Comparison of ENCODE assay signal across 27 cellular contexts in genomic region chr10:8294779-8295178, GRCh38.
"Had no signal": no experiment of that assay in that cellular context is flagged by ENCODE, and none has a peak within 500 bp of the region (broad histone marks: within the 10 kb centered on the region; RNA-seq: fewer than 3 reads in every experiment).

No MANE protein-coding gene starts in this region.

- H3K9me3 Mint-ChIP-seq: dendritic cell treated with granulocyte-macrophage colony-stimulating factor and Interleukin-4, amounts not matched to agents 40 ng/mL and 50 ng/mL, for 4 days; effector memory CD8-positive, alpha-beta T cell; endodermal cell; mesothelial cell of epicardium had no signal

- H3K27me3 ChIP-seq: colonic mucosa, gastrocnemius medialis had no signal

- FAIRE-seq: endometrium, islet of Langerhans, keratinocyte had no signal

- H3K27ac Mint-ChIP-seq: dendritic cell treated with granulocyte-macrophage colony-stimulating factor and Interleukin-4, amounts not matched to agents 40 ng/mL and 50 ng/mL, for 4 days; endodermal cell; mesothelial cell of epicardium had no signal

- H3K4me3 ChIP-seq: colonic mucosa, esophagus squamous epithelium, gastrocnemius medialis, heart right ventricle, left lung, lower lobe of right lung, mucosa of descending colon had no signal

- H3K9me3 ChIP-seq: colonic mucosa, esophagus squamous epithelium, gastrocnemius medialis, heart right ventricle, left lung, lower lobe of right lung, mucosa of descending colon had no signal

- H3K27ac ChIP-seq: colonic mucosa, epithelial cell of prostate, esophagus squamous epithelium, gastrocnemius medialis, heart right ventricle, left lung, lower lobe of right lung had no signal

- H3K36me3 Mint-ChIP-seq: mesothelial cell of epicardium had no signal

- DNase-seq: colonic mucosa; cortex of kidney; effector CD8-positive, alpha-beta T cell; effector memory CD8-positive, alpha-beta T cell; endodermal cell; erythroblast; esophagus squamous epithelium; foreskin fibroblast; foreskin melanocyte; gastrocnemius medialis; glutamatergic neuron; head of caudate nucleus; heart right ventricle; hippocampal formation; left cardiac atrium; left lung; left ventricle myocardium superior; lower lobe of right lung; mesenchymal stem cell; mucosa of descending colon had no signal

- H3K4me3 Mint-ChIP-seq: dendritic cell treated with granulocyte-macrophage colony-stimulating factor and Interleukin-4, amounts not matched to agents 40 ng/mL and 50 ng/mL, for 4 days; effector memory CD8-positive, alpha-beta T cell; endodermal cell; mesothelial cell of epicardium had no signal

- H3K4me1 ChIP-seq: colonic mucosa, esophagus squamous epithelium, gastrocnemius medialis, heart right ventricle, left lung, lower lobe of right lung had no signal

- ATAC-seq: effector memory CD8-positive, alpha-beta T cell; esophagus mucosa; gastrocnemius medialis; heart right ventricle; left cardiac atrium; left lung; left ventricle myocardium superior; lower lobe of right lung; mucosa of descending colon had no signal

- H3K36me3 ChIP-seq: colonic mucosa, esophagus squamous epithelium, gastrocnemius medialis, heart right ventricle, left lung, lower lobe of right lung had no signal
